In the genomic region with DNA sequence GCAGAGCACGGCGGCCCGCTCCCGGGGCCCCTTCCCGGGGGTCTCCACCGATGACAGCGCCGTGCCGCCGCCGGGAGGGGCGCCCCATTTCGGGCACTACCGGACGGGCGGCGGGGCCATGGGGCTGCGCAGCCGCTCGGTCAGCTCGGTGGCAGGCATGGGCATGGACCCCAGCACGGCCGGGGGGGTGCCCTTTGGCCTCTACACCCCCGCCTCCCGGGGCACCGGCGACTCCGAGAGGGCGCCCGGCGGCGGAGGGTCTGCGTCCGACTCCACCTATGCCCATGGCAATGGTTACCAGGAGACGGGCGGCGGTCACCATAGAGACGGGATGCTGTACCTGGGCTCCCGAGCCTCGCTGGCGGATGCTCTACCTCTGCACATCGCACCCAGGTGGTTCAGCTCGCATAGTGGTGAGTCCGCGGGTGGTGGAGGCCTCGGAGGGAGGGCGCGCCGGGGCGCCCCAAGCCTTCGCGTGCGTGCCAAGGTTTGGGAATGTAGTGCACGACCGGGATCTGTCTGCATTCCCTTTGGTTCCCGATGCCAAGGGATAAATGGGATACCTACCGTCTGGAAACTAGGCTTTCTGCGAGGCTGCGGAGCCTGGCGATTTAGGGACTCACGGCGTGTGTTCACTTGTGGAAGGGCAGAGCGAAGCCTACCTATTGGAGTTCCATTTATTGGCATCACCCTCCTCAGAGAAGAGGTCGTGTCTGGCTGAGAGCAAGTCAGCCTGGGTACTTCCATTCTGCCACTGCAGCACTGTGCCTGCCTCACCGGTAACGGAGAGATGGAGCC, we compare ENCODE assay signal across 8 cellular contexts. TPM values are rescaled to one million over a fixed set of nuclear protein-coding genes. Genes with fewer than 3 reads are reported as not detected.
DNase-seq lines count a peak whose midpoint lies in the region; ATAC-seq and TF ChIP-seq lines count a peak whose summit lies in the region.

No MANE protein-coding gene starts in this region.

- peaks cover 21% of the 10 kb centered on the region for H3K4me1 ChIP-seq in CD4-positive, alpha-beta memory T cell (ENCODE audit: insufficient read depth, low read length)
- H3K4me1 ChIP-seq in stomach: peaks cover 29 to 55% (median 44%) of the 10 kb centered on the region in 4 donors

- H3K9me3 Mint-ChIP-seq in CD4-positive, alpha-beta memory T cell: no peaks in the 10 kb centered on the region
- no peaks in the 10 kb centered on the region for H3K9me3 Mint-ChIP-seq in activated T-cell treated with anti-CD3 and anti-CD28 coated beads, Interleukin-2, amount 50 U/mL, for 4 hours
- H3K9me3 Mint-ChIP-seq in naive B cell: peaks cover 0 to 7% (median 2%) of the 10 kb centered on the region in 7 donors

- peak overlapping the region; percentile 30 to 55 for H3K4me3 ChIP-seq in CD4-positive, alpha-beta memory T cell (ENCODE audit: low read length in 2 of 2)
- peak overlapping the region; percentile 70 for H3K4me3 ChIP-seq in H7 (ENCODE audit: insufficient read depth, low read depth, low read length)
- H3K4me3 ChIP-seq in stomach: peak overlapping the region; percentile 94 to 98 (median 95)

- peak overlapping the region in 6 of 7 donors; percentile 14 to 74 (median 61) for H3K27ac Mint-ChIP-seq in CD4-positive, alpha-beta memory T cell
- H3K27ac Mint-ChIP-seq in naive B cell: peak overlapping the region in 3 of 6 donors; percentile 37 to 52 (median 49)

- H3K27me3 ChIP-seq in CD4-positive, alpha-beta memory T cell (ENCODE audit: insufficient read depth, low read length): no peaks in the 10 kb centered on the region
- H3K27me3 ChIP-seq in H7 (ENCODE audit: control insufficient read depth, insufficient read depth, low read length) (peaks cover 4% of the 10 kb centered on the region), stomach (no peaks in the 10 kb centered on the region)

- DNase-seq in CD4-positive, alpha-beta memory T cell: peak; percentile 64 to 80 (median 73)
- DNase-seq in H7: peak; percentile 86
- DNase-seq in NCI-H526 treated with DMSO at 0.1 percent for 48 hours (lab: John Stamatoyannopoulos, UW): peak; percentile 11
- DNase-seq in activated T-cell treated with anti-CD3 and anti-CD28 coated beads, Interleukin-2, amount 50 U/mL, for 4 hours: peak; percentile 49
- DNase-seq in fibroblast of gingiva (ENCODE audit: low read depth): peak; percentile 22
- peak; percentile 25 for DNase-seq in naive B cell
- peak; percentile 65 for DNase-seq in stomach
- DNase-seq in OCI-M2 (lab: John Stamatoyannopoulos, UW; ENCODE audit: unreplicated experiment): no peak

- WGBS in stomach, 5 donors: 1 to 5% (median 1%) methylated on average over 16 to 66 of the region's 66 CpGs

- no peak for TF ChIP-seq EP300 in stomach (IDR thresholded peaks at IDR 0.05)

- POLR2A ChIA-PET in CD4-positive, alpha-beta memory T cell (lab: Charles Lee; ENCODE audit: partially characterized antibody): interaction anchor here (1.0 to 3.2 kb wide), 6 partner anchors 9 to 110 kb away, joined by 3 to 88 read pairs (median 10); partner anchors contain the start of gene WDR59

- peak overlapping the region; percentile 75 to 85 (median 80) for H3K4me3 Mint-ChIP-seq in CD4-positive, alpha-beta memory T cell
- peak overlapping the region; percentile 87 for H3K4me3 Mint-ChIP-seq in activated T-cell treated with anti-CD3 and anti-CD28 coated beads, Interleukin-2, amount 50 U/mL, for 4 hours
- H3K4me3 Mint-ChIP-seq in naive B cell: peak overlapping the region; percentile 79 to 89 (median 86)

- ATAC-seq in activated T-cell treated with anti-CD3 and anti-CD28 coated beads, Interleukin-2, amount 50 U/mL, for 4 hours: peak; percentile 42 to 45
- peak; percentile 50 to 51 for ATAC-seq in naive B cell (ENCODE audit: low read depth in 2 of 2)

- H3K27me3 Mint-ChIP-seq in CD4-positive, alpha-beta memory T cell: no peaks in the 10 kb centered on the region
- peaks cover 6% of the 10 kb centered on the region for H3K27me3 Mint-ChIP-seq in activated T-cell treated with anti-CD3 and anti-CD28 coated beads, Interleukin-2, amount 50 U/mL, for 4 hours (ENCODE audit: low read depth)
- H3K27me3 Mint-ChIP-seq in naive B cell: peaks cover 46 to 62% (median 59%) of the 10 kb centered on the region in 3 donors

- H3K9me3 ChIP-seq in CD4-positive, alpha-beta memory T cell (ENCODE audit: control insufficient read depth in 1 of 2, low read length in 2 of 2): no peaks in the 10 kb centered on the region
- no peaks in the 10 kb centered on the region for H3K9me3 ChIP-seq in stomach

- no peak for TF ChIP-seq CTCF in stomach (IDR thresholded peaks at IDR 0.05)

- no peak for TF ChIP-seq POLR2A in stomach (IDR thresholded peaks at IDR 0.05)

- CTCF ChIA-PET in CD4-positive, alpha-beta memory T cell (lab: Charles Lee; ENCODE audit: partially characterized antibody): interaction anchor here (9.1 kb wide), 1 partner anchor 111 kb away, joined by 254 read pairs; no protein-coding TSS in a partner anchor

- H3K36me3 ChIP-seq in CD4-positive, alpha-beta memory T cell (ENCODE audit: insufficient read depth, low read length): no peaks in the 10 kb centered on the region
- H3K36me3 ChIP-seq in H7 (replicated peaks; ENCODE audit: control insufficient read depth, insufficient read depth, low read length): no peaks in the 10 kb centered on the region; the same call in 1 of the 2 replicates
- H3K36me3 ChIP-seq in stomach: peaks cover 0 to 6% (median 2%) of the 10 kb centered on the region in 4 donors

- H3K27ac ChIP-seq in CD4-positive, alpha-beta memory T cell (ENCODE audit: low read depth, low read length): peak overlapping the region; percentile 49
- H3K27ac ChIP-seq in stomach: peak overlapping the region; percentile 83 to 94 (median 89)

- peaks cover 8 to 22% (median 16%) of the 10 kb centered on the region in 4 donors for H3K4me1 Mint-ChIP-seq in CD4-positive, alpha-beta memory T cell
- peaks cover 22% of the 10 kb centered on the region for H3K4me1 Mint-ChIP-seq in activated T-cell treated with anti-CD3 and anti-CD28 coated beads, Interleukin-2, amount 50 U/mL, for 4 hours (ENCODE audit: low read depth)
- H3K4me1 Mint-ChIP-seq in naive B cell: peaks cover 11 to 19% (median 11%) of the 10 kb centered on the region in 3 donors

- H3K36me3 Mint-ChIP-seq in CD4-positive, alpha-beta memory T cell: peaks cover 0 to 1% of the 10 kb centered on the region in 2 donors
- peaks cover 7% of the 10 kb centered on the region for H3K36me3 Mint-ChIP-seq in activated T-cell treated with anti-CD3 and anti-CD28 coated beads, Interleukin-2, amount 50 U/mL, for 4 hours (ENCODE audit: insufficient read depth)
- no peaks in the 10 kb centered on the region for H3K36me3 Mint-ChIP-seq in naive B cell

- intact Hi-C loops in CD4-positive, alpha-beta memory T cell (cut with micrococcal nuclease): loop anchor here (5.0 kb wide), 1 partner anchor 97 kb away; no protein-coding TSS in a partner anchor
- intact Hi-C loops in stomach (cut with DNase I; ENCODE audit: low total_unique reads): loop anchor here (5.0 kb wide), 1 partner anchor 112 kb away; no protein-coding TSS in a partner anchor

RNA-seq across cellular contexts. Expression of gene ZNRF1, which starts 1.1 kb away (rescaled TPM):
- total RNA-seq in CD4-positive, alpha-beta memory T cell: 1 to 10 TPM; 6.0 to 6.2 TPM
- 1 to 10 TPM; 3.4 to 9.5 TPM for polyA plus RNA-seq in CD4-positive, alpha-beta memory T cell
- 37.3 and 44.7 TPM in 2 replicates for total RNA-seq in H7 (2014; rRNA removed; shearing (Covaris generic))
- 10 to 100 TPM; 18.8 to 30.5 (median 25.0) TPM for total RNA-seq in activated T-cell treated with anti-CD3 and anti-CD28 coated beads, Interleukin-2, amount 50 U/mL, for 4 hours
- polyA plus RNA-seq in naive B cell (ENCODE audit: low read depth in 6 of 6) (1 to 10 TPM in 1 of 6 donors, not detected in 5; 1.1 TPM), stomach (10 to 100 TPM in 2 of 3 donors, 1 to 10 TPM in 1; 9.7 to 14.2 (median 13.8) TPM)
- 10 to 100 TPM in 4 of 5 donors, 1 to 10 TPM in 1; 8.8 to 40.1 (median 18.7) TPM for total RNA-seq in stomach

RNA-seq across cellular contexts. Expression of gene WDR59, which starts 15.0 kb away (rescaled TPM):
- 100 to 1,000 TPM; 116 to 127 TPM for total RNA-seq in CD4-positive, alpha-beta memory T cell
- polyA plus RNA-seq in CD4-positive, alpha-beta memory T cell: 10 to 100 TPM; 11.0 to 20.5 TPM
- total RNA-seq in H7 (2014; rRNA removed; shearing (Covaris generic)): 25.7 and 32.0 TPM in 2 replicates
- total RNA-seq in activated T-cell treated with anti-CD3 and anti-CD28 coated beads, Interleukin-2, amount 50 U/mL, for 4 hours: 10 to 100 TPM; 49.3 to 61.8 (median 58.4) TPM
- polyA plus RNA-seq in naive B cell (ENCODE audit: low read depth in 6 of 6) (10 to 100 TPM in 5 of 6 donors, 1 to 10 TPM in 1; 9.9 to 13.2 (median 12.3) TPM), stomach (10 to 100 TPM; 12.1 to 27.7 (median 22.8) TPM)
- 100 to 1,000 TPM in 3 of 5 donors, 10 to 100 TPM in 2; 25.5 to 266 (median 105) TPM for total RNA-seq in stomach

Comparison
In these comparisons a context has a peak if more than half of its experiments do, and no peak if none do; other contexts are left out.
1. H3K4me3 ChIP-seq: peak in every context shown above with its lines; median percentile 95 in stomach; 70 in H7; 42 in CD4-positive, alpha-beta memory T cell.